Comparison of ENCODE assay signal across 2 cellular contexts in the genomic region with DNA sequence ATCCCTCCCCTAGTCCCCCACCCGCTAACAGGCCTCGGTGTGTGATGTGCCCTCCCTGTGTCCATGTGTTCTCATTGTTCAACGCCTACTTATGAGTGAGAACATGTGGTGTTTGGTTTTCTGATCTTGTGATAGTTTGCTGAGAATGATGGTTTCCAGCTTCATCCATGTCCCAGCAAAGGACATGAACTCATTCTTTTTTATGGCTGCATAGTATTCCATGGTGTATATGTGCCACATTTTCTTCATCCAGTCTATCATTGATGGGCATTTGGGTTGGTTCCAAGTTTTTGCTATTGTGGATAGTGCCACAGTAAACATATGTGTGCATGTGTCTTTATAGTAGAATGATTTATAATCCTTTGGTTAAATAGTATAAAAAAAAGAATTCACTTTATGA.
DNase-seq lines count a peak whose midpoint lies in the region; TF ChIP-seq lines count a peak whose summit lies in the region.
"Not testable (repeated sequence)": the region's sequence is repeated elsewhere in the genome, so short reads cannot be mapped to it uniquely, and the experiment has no call there.

No MANE protein-coding gene starts in this region.

- H3K9me3 ChIP-seq in HEK293 (ENCODE audit: control insufficient read depth, insufficient read depth, low read depth, low read length), result not testable (repeated sequence)

- CTCF ChIA-PET in HEK293 (lab: Yijun Ruan, JAX), result not testable (repeated sequence)

- H3K27me3 Mint-ChIP-seq in endothelial cell (ENCODE audit: unreplicated experiment), result not testable (repeated sequence)

- not testable (repeated sequence) for H3K36me3 Mint-ChIP-seq in endothelial cell (ENCODE audit: low read depth, unreplicated experiment)

- not testable (repeated sequence) for H3K4me3 ChIP-seq in HEK293 (ENCODE audit: low read depth, low read length)

- not testable (repeated sequence) for H3K4me1 ChIP-seq in HEK293 (ENCODE audit: control insufficient read depth, insufficient read depth, low read length)

- not testable (repeated sequence) for TF ChIP-seq CTCF in HEK293 (tag by site-specific recombination; IDR thresholded peaks at IDR 0.05); endothelial cell (IDR thresholded peaks at IDR 0.05; ENCODE audit: unreplicated experiment)

- not testable (repeated sequence) for H3K36me3 ChIP-seq in HEK293 (ENCODE audit: control insufficient read depth in 2 of 2, insufficient read depth in 1 of 2, low read length in 2 of 2)

- H3K9me3 Mint-ChIP-seq in endothelial cell (ENCODE audit: unreplicated experiment), result not testable (repeated sequence)

- DNase-seq in endothelial cell (ENCODE audit: low spot score), result not testable (repeated sequence)

- POLR2A ChIA-PET in HEK293 (lab: Yijun Ruan, JAX), result not testable (repeated sequence)

- H3K4me3 Mint-ChIP-seq in endothelial cell (ENCODE audit: unreplicated experiment), result not testable (repeated sequence)

- peak overlapping the region; percentile 61 for H3K27ac Mint-ChIP-seq in endothelial cell (ENCODE audit: unreplicated experiment)

- peaks cover 13% of the 10 kb centered on the region for H3K4me1 Mint-ChIP-seq in endothelial cell (ENCODE audit: unreplicated experiment)

- H3K27ac ChIP-seq in HEK293 (ENCODE audit: extremely low read depth, low read depth, low read length), result not testable (repeated sequence)

TF ChIP-seq in HEK293, 187 proteins besides CTCF, POLR2A, EP300 and RAD21:
- peak; percentile 93 for TF ChIP-seq ZNF146 (tag by site-specific recombination; IDR thresholded peaks at IDR 0.05)
